Comparison of ENCODE assay signal across 26 cellular contexts in genomic region chr2:72630767-72631166, GRCh38.
DNase-seq lines count a peak whose midpoint lies in the region; ATAC-seq and TF ChIP-seq lines count a peak whose summit lies in the region.
"Had no signal": no experiment of that assay in that cellular context is flagged by ENCODE, and none has a peak within 500 bp of the region (broad histone marks: within the 10 kb centered on the region; RNA-seq: fewer than 3 reads in every experiment).

No MANE protein-coding gene starts in this region.

- H3K36me3 ChIP-seq in adipocyte (ENCODE audit: control insufficient read depth, insufficient read depth, low read length, severe bottlenecking), result no peaks in the 10 kb centered on the region
- H3K36me3 ChIP-seq: BLaER1, gastroesophageal sphincter, lower lobe of right lung, neural progenitor cell, thoracic aorta had no signal

- no peak for TF ChIP-seq CTCF in fibroblast of the aortic adventitia (IDR thresholded peaks at IDR 0.05; ENCODE audit: insufficient read depth, low read length)

- H3K9me3 ChIP-seq in adipocyte (ENCODE audit: control insufficient read depth, low read length), result no peaks in the 10 kb centered on the region
- H3K9me3 ChIP-seq: BLaER1, gastroesophageal sphincter, lower lobe of right lung, thoracic aorta had no signal

- ATAC-seq in GM18861 (IDR thresholded peaks at IDR 0.05; ENCODE audit: unreplicated experiment), result no peak
- ATAC-seq: gastroesophageal sphincter, lower lobe of right lung, T-cell had no signal

- no peak overlapping the region for H3K4me3 ChIP-seq in adipocyte (ENCODE audit: low read length)
- H3K4me3 ChIP-seq in fibroblast of the aortic adventitia (ENCODE audit: low read depth, low read length), result no peak overlapping the region
- H3K4me3 ChIP-seq: BLaER1, gastroesophageal sphincter, lower lobe of right lung, neural progenitor cell, PC-9, skin epidermis, thoracic aorta had no signal

- H3K9ac ChIP-seq in adipocyte (ENCODE audit: low read length), result no peak overlapping the region
- H3K9ac ChIP-seq: BLaER1, neural progenitor cell had no signal

- DNase-seq in H4 (ENCODE audit: low spot score) (peak; percentile 60), adipocyte (ENCODE audit: low read depth) (peak; percentile 45), fibroblast of the aortic adventitia (ENCODE audit: low read depth) (peak; percentile 48), iPS-NIHi7 (ENCODE audit: extremely low spot score) (no peak), anterior cingulate cortex (lab: John Stamatoyannopoulos, UW) (no peak)
- no peak for DNase-seq in stimulated activated CD4-positive, alpha-beta T cell treated with anti-CD3 and anti-CD28 coated beads, Interleukin-4, amount 100 ng/mL, for 1 hour
- DNase-seq: activated CD8-positive, alpha-beta memory T cell treated with anti-CD3 and anti-CD28 coated beads for 24 hours; activated naive CD4-positive, alpha-beta T cell; activated T-cell treated with anti-CD3 and anti-CD28 coated beads, Interleukin-2, amount 50 U/mL, for 24 hours; amniotic stem cell; hypothalamus; Kasumi-1; kidney; lower lobe of right lung; NCI-H1092 treated with DMSO at 0.1 percent for 48 hours; NCI-H2029; NCI-H226; PC-9; stimulated activated naive CD4-positive, alpha-beta T cell; T-cell had no signal

- no peaks in the 10 kb centered on the region for H3K27me3 ChIP-seq in adipocyte (replicated peaks; ENCODE audit: control insufficient read depth, insufficient read depth, low read length)
- H3K27me3 ChIP-seq: BLaER1, gastroesophageal sphincter, neural progenitor cell had no signal

- peaks cover 36% of the 10 kb centered on the region for H3K4me1 ChIP-seq in adipocyte (ENCODE audit: control insufficient read depth, insufficient read depth, low read length)
- H3K4me1 ChIP-seq: BLaER1, gastroesophageal sphincter, lower lobe of right lung, neural progenitor cell had no signal

Comparison
In these comparisons a context has a peak if more than half of its experiments do, and no peak if none do; other contexts are left out.
1. DNase-seq: peak in H4 (single experiment), adipocyte (single experiment) and fibroblast of the aortic adventitia (single experiment); none in stimulated activated CD4-positive, alpha-beta T cell treated with anti-CD3 and anti-CD28 coated beads, Interleukin-4, amount 100 ng/mL, for 1 hour (single experiment), iPS-NIHi7 (single experiment) and anterior cingulate cortex (0 of 58).